ENCODE assay signal across 14 cellular contexts in genomic region chr5:33649801-33650482, GRCh38.
DNase-seq lines count a peak whose midpoint lies in the region; ATAC-seq, FAIRE-seq and TF ChIP-seq lines count a peak whose summit lies in the region.
"Had no signal": no experiment of that assay in that cellular context is flagged by ENCODE, and none has a peak within 500 bp of the region (broad histone marks: within the 10 kb centered on the region; RNA-seq: fewer than 3 reads in every experiment).

No MANE protein-coding gene starts in this region.

- no peaks in the 10 kb centered on the region for H4K20me1 ChIP-seq in hepatocyte (ENCODE audit: insufficient read depth, poor library complexity, severe bottlenecking)

- peak overlapping the region; percentile 43 for H3K4me2 ChIP-seq in A549
- H3K4me2 ChIP-seq in hepatocyte = no peak overlapping the region

- peak; percentile 64 to 76 for ATAC-seq in A549
- no peak for ATAC-seq in HG03095 (IDR thresholded peaks at IDR 0.05; ENCODE audit: unreplicated experiment)
- ATAC-seq in left ventricle myocardium superior = no peak
- ATAC-seq: body of pancreas had no signal

- H3K36me3 ChIP-seq in hepatocyte (replicated peaks; ENCODE audit: insufficient read depth, low read depth) = no peaks in the 10 kb centered on the region
- H3K36me3 ChIP-seq: esophagus squamous epithelium had no signal

- H3K9me2 ChIP-seq in hepatocyte (replicated peaks; ENCODE audit: insufficient read depth) = no peaks in the 10 kb centered on the region

- H3K79me2 ChIP-seq in hepatocyte = no peaks in the 10 kb centered on the region

- peak overlapping the region in 3 of 5 experiments; percentile 63 to 76 (median 67) for H3K27ac Mint-ChIP-seq in brain

- FAIRE-seq in A549 (lab: Jason Lieb, UNC) = no peak
- FAIRE-seq: G401.6 had no signal

- peak overlapping the region; percentile 45 to 50 for H3K27ac ChIP-seq in A549
- H3K27ac ChIP-seq in hepatocyte = peak overlapping the region; percentile 1
- H3K27ac ChIP-seq: body of pancreas, esophagus squamous epithelium had no signal

- H2AFZ ChIP-seq in hepatocyte = no peak overlapping the region

- TF ChIP-seq CTCF in A549 (IDR thresholded peaks at IDR 0.05) (no peak), brain (conservative IDR thresholded peaks at IDR 0.05) (no peak), hepatocyte (IDR thresholded peaks at IDR 0.05; ENCODE audit: poor library complexity) (no peak)

- H3K27me3 ChIP-seq in hepatocyte = no peaks in the 10 kb centered on the region
- H3K27me3 ChIP-seq: body of pancreas, esophagus squamous epithelium had no signal

- peak in 1 of 2 experiments; percentile 12 for DNase-seq in A549 (ENCODE audit: low read depth in 1 of 2, low spot score in 1 of 2)
- DNase-seq in HS-5 (ENCODE audit: low read depth) = peak; percentile 9
- peak; percentile 8 for DNase-seq in hepatocyte (ENCODE audit: low spot score)
- no peak for DNase-seq in SKM-1 treated with dmso at 0.1 percent for 144 hours (lab: John Stamatoyannopoulos, UW; ENCODE audit: unreplicated experiment)
- no peak for DNase-seq in left ventricle myocardium superior
- no peak for DNase-seq in NCI-H2171 treated with DMSO at 0.1 percent for 48 hours (lab: John Stamatoyannopoulos, UW)
- DNase-seq: body of pancreas; esophagus squamous epithelium; NCI-H1930; posterior cingulate gyrus; stimulated activated CD4-positive, alpha-beta T cell treated with anti-CD3 and anti-CD28 coated beads, Interleukin-4, amount 100 ng/mL, for 1 hour had no signal

- TF ChIP-seq RAD21 in A549 (conservative IDR thresholded peaks at IDR 0.05 in 1 of 2, IDR thresholded peaks at IDR 0.05 in 1 of 2) = no peak

- no peaks in the 10 kb centered on the region for H3K36me3 Mint-ChIP-seq in brain

- TF ChIP-seq EP300 in A549 (IDR thresholded peaks at IDR 0.05) = no peak

- 3% methylated on average over 1 of the region's 1 CpG for WGBS in A549 (ENCODE audit: missing lambda C conversion rate)
- 35% methylated on average over 1 of the region's 1 CpG for WGBS in hepatocyte (ENCODE audit: low lambda C conversion rate, missing lambda C conversion rate)

- no peak for TF ChIP-seq POLR2A in A549 (IDR thresholded peaks at IDR 0.05; ENCODE audit: low read length)

- CTCF ChIA-PET in A549 (lab: Yijun Ruan, JAX) = interaction anchor here (1.0 kb wide), 1 partner anchor 13 kb away, joined by 4 read pairs; no protein-coding TSS in a partner anchor

- peaks cover 15% of the 10 kb centered on the region for H3K4me1 Mint-ChIP-seq in brain

- intact Hi-C loops in left ventricle myocardium superior (cut with micrococcal nuclease) = no loop called here

- H3K4me3 ChIP-seq in A549 (no peak overlapping the region), hepatocyte (no peak overlapping the region)
- H3K4me3 ChIP-seq: body of pancreas, esophagus squamous epithelium had no signal

- no peaks in the 10 kb centered on the region for H3K27me3 Mint-ChIP-seq in brain

- H3K9me3 ChIP-seq in A549 = no peaks in the 10 kb centered on the region
- H3K9me3 ChIP-seq in hepatocyte (ENCODE audit: low read depth) = no peaks in the 10 kb centered on the region
- H3K9me3 ChIP-seq: body of pancreas, esophagus squamous epithelium had no signal

- POLR2A ChIA-PET in A549 (lab: Yijun Ruan, JAX) = no interaction called here

- peak overlapping the region in 2 of 5 experiments; percentile 12 to 22 for H3K4me3 Mint-ChIP-seq in brain

- H3K4me1 ChIP-seq in A549 (peaks cover 15% of the 10 kb centered on the region; the same call in 2 of the 3 replicates), hepatocyte (ENCODE audit: insufficient read depth) (no peaks in the 10 kb centered on the region)
- H3K4me1 ChIP-seq: body of pancreas had no signal

- peaks cover 0 to 7% (median 7%) of the 10 kb centered on the region in 5 experiments for H3K9me3 Mint-ChIP-seq in brain

TF ChIP-seq in A549, 52 proteins besides CTCF, POLR2A, EP300 and RAD21 (continues in another document):
- no peak for TF ChIP-seq KDM5A (IDR thresholded peaks at IDR 0.05)
- TF ChIP-seq MAX (IDR thresholded peaks at IDR 0.05) = no peak
- no peak for TF ChIP-seq NR3C1 (IDR thresholded peaks at IDR 0.05)
- no peak for TF ChIP-seq USF2 (IDR thresholded peaks at IDR 0.05)
- TF ChIP-seq NPAS2 (CRISPR knock-in tag; IDR thresholded peaks at IDR 0.05; ENCODE audit: borderline replicate concordance) = no peak
- TF ChIP-seq ELK1 (IDR thresholded peaks at IDR 0.05; ENCODE audit: low read depth, low read length) = no peak
- no peak for TF ChIP-seq REST (IDR thresholded peaks at IDR 0.05)
- no peak for TF ChIP-seq FOXS1 (CRISPR knock-in tag; IDR thresholded peaks at IDR 0.05)
- TF ChIP-seq PHF8 (IDR thresholded peaks at IDR 0.05; ENCODE audit: borderline replicate concordance, low read depth) = no peak
- TF ChIP-seq HOXB5 (CRISPR knock-in tag; IDR thresholded peaks at IDR 0.05) = no peak
- TF ChIP-seq HOXB13 (CRISPR knock-in tag; IDR thresholded peaks at IDR 0.05; ENCODE audit: low read depth) = no peak
- no peak for TF ChIP-seq HMGXB4 (CRISPR knock-in tag; IDR thresholded peaks at IDR 0.05; ENCODE audit: borderline replicate concordance)
- TF ChIP-seq PBX3 (IDR thresholded peaks at IDR 0.05) = no peak

Comparison
In these comparisons a context has a peak if more than half of its experiments do, and no peak if none do; other contexts are left out.
1. ATAC-seq: peak in A549 (2 of 2); none in HG03095 (single experiment) and left ventricle myocardium superior (single experiment).
2. DNase-seq: peak in HS-5 (single experiment) and hepatocyte (single experiment); none in SKM-1 treated with dmso at 0.1 percent for 144 hours (single experiment), left ventricle myocardium superior (single experiment) and NCI-H2171 treated with DMSO at 0.1 percent for 48 hours (single experiment).